ENCODE assay signal across 8 cellular contexts in the genomic region with DNA sequence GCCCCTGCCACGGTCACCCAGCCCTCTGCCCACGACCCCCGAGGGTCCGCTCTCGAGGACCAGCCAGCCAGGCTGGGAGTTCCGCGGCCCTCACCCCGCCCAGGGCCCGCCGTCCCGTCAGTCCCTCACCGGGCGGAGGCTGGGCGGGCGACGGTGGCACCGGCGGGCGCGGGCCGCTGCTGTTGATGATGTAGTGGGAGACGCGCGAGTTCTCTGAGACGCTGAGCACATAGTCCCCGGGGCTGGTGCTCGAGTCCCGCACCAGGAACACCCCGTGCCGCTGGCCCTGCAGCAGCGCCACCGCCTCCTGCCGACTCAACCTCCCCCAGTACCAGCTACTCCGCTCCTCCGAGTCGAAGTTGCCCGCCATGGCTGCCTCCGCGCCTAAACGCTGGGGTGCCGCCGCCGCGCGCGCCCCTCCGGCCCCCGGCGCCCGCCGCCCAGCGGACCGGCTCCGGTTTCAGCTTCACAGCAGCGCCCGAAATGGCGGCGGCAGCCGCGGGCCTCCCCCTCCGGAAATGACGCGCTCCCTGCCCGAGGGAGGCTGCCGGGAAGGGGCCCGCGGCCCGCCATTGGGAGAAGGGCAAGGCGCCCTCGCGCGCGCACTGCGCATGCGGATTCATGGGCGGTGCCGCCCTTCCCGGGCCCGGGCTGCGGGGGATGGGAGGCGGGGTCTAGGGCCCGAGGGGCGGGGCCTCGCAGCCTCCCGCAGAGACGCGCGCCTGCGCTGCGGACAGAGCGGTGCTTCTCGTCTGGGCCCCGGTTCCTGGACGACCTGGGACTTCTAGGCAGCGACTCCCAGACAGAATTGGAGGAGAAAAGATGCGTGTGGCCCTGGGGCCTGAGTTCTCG. TPM values are rescaled to one million over a fixed set of nuclear protein-coding genes. Genes with fewer than 3 reads are reported as not detected.
A peak's percentile ranks its signal among the peaks of the same experiment; 100 is the strongest.
DNase-seq lines count a peak whose midpoint lies in the region; ATAC-seq lines count a peak whose summit lies in the region.

TSS of gene CRK (minus strand) at position 485 of the 852 bp plus-strand sequence. CDS start at position 370, 115 bp downstream.

- no peaks in the 10 kb centered on the region for H3K9me3 ChIP-seq in CD8-positive, alpha-beta memory T cell (ENCODE audit: low read length)

- no peaks in the 10 kb centered on the region for H3K36me3 ChIP-seq in CD8-positive, alpha-beta memory T cell (ENCODE audit: insufficient read depth, low read length)

- peak within 1 kb of the TSS; percentile 89 for H3K4me3 ChIP-seq in CD8-positive, alpha-beta memory T cell (ENCODE audit: low read length)

- H3K27me3 Mint-ChIP-seq in CD8-positive, alpha-beta memory T cell: peaks cover 3 to 8% of the 10 kb centered on the region in 2 donors

- H3K4me1 Mint-ChIP-seq in CD8-positive, alpha-beta memory T cell: peaks cover 38 to 50% (median 47%) of the 10 kb centered on the region in 3 donors

- peak within 1 kb of the TSS; percentile 88 to 97 (median 92) for H3K4me3 Mint-ChIP-seq in CD8-positive, alpha-beta memory T cell

- CTCF ChIA-PET in CD8-positive, alpha-beta memory T cell (lab: Charles Lee): interaction anchor here (0.7 to 1.3 kb wide), 4 partner anchors 14 to 91 kb away, joined by 3 to 4 read pairs (median 3); no protein-coding TSS in a partner anchor
- CTCF ChIA-PET in activated CD8-positive, alpha-beta memory T cell treated with anti-CD3 and anti-CD28 coated beads for 36 hours (lab: Charles Lee): interaction anchor here (0.8 to 1.5 kb wide), 3 partner anchors 60 to 94 kb away, joined by 3 read pairs; partner anchors contain the start of gene INPP5K

- peak within 1 kb of the TSS; percentile 85 for H3K27ac ChIP-seq in CD8-positive, alpha-beta memory T cell (ENCODE audit: low read depth, low read length)

- POLR2A ChIA-PET in CD8-positive, alpha-beta memory T cell (lab: Charles Lee): interaction anchor here (0.6 to 1.5 kb wide), 6 partner anchors 11 to 112 kb away, joined by 3 to 10 read pairs (median 4); partner anchors contain the start of genes INPP5K and YWHAE
- POLR2A ChIA-PET in activated CD8-positive, alpha-beta memory T cell treated with anti-CD3 and anti-CD28 coated beads for 36 hours (lab: Charles Lee): interaction anchor here (0.5 to 0.9 kb wide), 2 partner anchors 27 to 90 kb away, joined by 4 to 8 read pairs; no protein-coding TSS in a partner anchor

- ATAC-seq in GM19467 (IDR thresholded peaks at IDR 0.05; ENCODE audit: unreplicated experiment): peak; percentile 86

- H3K4me1 ChIP-seq in CD8-positive, alpha-beta memory T cell (ENCODE audit: insufficient read depth, low read length): peaks cover 33% of the 10 kb centered on the region

- peak; percentile 98 to 99 (median 98) for DNase-seq in CD8-positive, alpha-beta memory T cell
- DNase-seq in HS-5 (ENCODE audit: low read depth) (peak; percentile 71), NK-92 (lab: John Stamatoyannopoulos, UW; ENCODE audit: unreplicated experiment) (peak; percentile 66), lung microvascular endothelial cell (ENCODE audit: low read depth in 2 of 2) (peak; percentile 96 to 98)
- peak; percentile 98 for DNase-seq in effector CD8-positive, alpha-beta T cell (lab: John Stamatoyannopoulos, UW)
- peak; percentile 97 to 98 (median 97) for DNase-seq in stimulated activated CD4-positive, alpha-beta T cell treated with anti-CD3 and anti-CD28 coated beads, TNF-alpha, amount 100 ng/mL, for 4 hours (ENCODE audit: low read depth in 3 of 3)

- peaks cover 0 to 27% (median 2%) of the 10 kb centered on the region in 3 donors for H3K36me3 Mint-ChIP-seq in CD8-positive, alpha-beta memory T cell

- no peaks in the 10 kb centered on the region for H3K27me3 ChIP-seq in CD8-positive, alpha-beta memory T cell (ENCODE audit: insufficient read depth, low read length, poor library complexity, severe bottlenecking)

- peak within 1 kb of the TSS; percentile 87 to 97 (median 92) for H3K27ac Mint-ChIP-seq in CD8-positive, alpha-beta memory T cell

- no peaks in the 10 kb centered on the region for H3K9me3 Mint-ChIP-seq in CD8-positive, alpha-beta memory T cell

RNA-seq across cellular contexts. Expression of gene CRK, which starts in this region (rescaled TPM):
- total RNA-seq in CD8-positive, alpha-beta memory T cell: 10 to 100 TPM; 25.3 to 28.8 TPM
- polyA plus RNA-seq in CD8-positive, alpha-beta memory T cell: 24.6 TPM
- total RNA-seq in activated CD8-positive, alpha-beta memory T cell treated with anti-CD3 and anti-CD28 coated beads for 36 hours: 10 to 100 TPM; 20.6 to 21.3 TPM
- total RNA-seq in lung microvascular endothelial cell: 81.7 and 95.8 TPM in 2 replicates

Comparison
In these comparisons a context has a peak if more than half of its experiments do, and no peak if none do; other contexts are left out.
1. Peak in every context shown above with its lines: DNase-seq, ATAC-seq, H3K4me3 ChIP-seq and H3K27ac ChIP-seq.